ENCODE assay signal across 21 cellular contexts in genomic region chr7:36266683-36267082, GRCh38.
"Had no signal": no experiment of that assay in that cellular context is flagged by ENCODE, and none has a peak within 500 bp of the region (broad histone marks: within the 10 kb centered on the region; RNA-seq: fewer than 3 reads in every experiment).

No MANE protein-coding gene starts in this region.

- H3K9me3 ChIP-seq: ascending aorta, colonic mucosa, spleen, thoracic aorta, upper lobe of left lung had no signal

- H3K27me3 ChIP-seq: ascending aorta, colonic mucosa, spleen, upper lobe of left lung had no signal

- DNase-seq: activated CD4-positive, alpha-beta T cell treated with anti-CD3 and anti-CD28 coated beads, Interleukin-2, amount 50 U/mL, for 1 hour; activated CD4-positive, CD25-positive, alpha-beta regulatory T cell treated with anti-CD3 and anti-CD28 coated beads, Interleukin-2, amount 50 U/mL, for 72 hours; activated CD8-positive, alpha-beta memory T cell treated with anti-CD3 and anti-CD28 coated beads, Interleukin-2, amount 50 U/mL, for 4 hours; activated effector memory CD4-positive, alpha-beta T cell treated with anti-CD3 and anti-CD28 coated beads, Interleukin-2, amount 50 U/mL, for 16 hours; activated T-cell treated with anti-CD3 and anti-CD28 coated beads, Interleukin-2, amount 50 U/mL, for 48 hours; colonic mucosa; erythroblast; hypothalamus; occipital lobe; posterior cingulate gyrus; spleen; stimulated activated CD4-positive, alpha-beta T cell treated with anti-CD3 and anti-CD28 coated beads, Interleukin-4, amount 100 ng/mL, for 4 hours; upper lobe of left lung had no signal

- H3K27ac ChIP-seq: colonic mucosa, thoracic aorta, VCaP had no signal

- ATAC-seq: stimulated activated memory B cell treated with anti-CD40 and anti-IgM and Interleukin-4, amounts not matched to agents 10 μg/mL and 1 μg/mL and 100 μg/mL, for 72 hours had no signal

- H3K36me3 ChIP-seq: ascending aorta, colonic mucosa, spleen, thoracic aorta, upper lobe of left lung had no signal

- FAIRE-seq: endometrium, frontal cortex, keratinocyte had no signal

- H3K4me3 ChIP-seq: ascending aorta, colonic mucosa, lung, thoracic aorta, upper lobe of left lung had no signal
